In genomic region chr7:8443871-8444756, GRCh38 we compare ENCODE assay signal across 13 cellular contexts. TPM values are rescaled to one million over a fixed set of nuclear protein-coding genes. Genes with fewer than 3 reads are reported as not detected.
A peak's percentile ranks its signal among the peaks of the same experiment; 100 is the strongest.
DNase-seq lines count a peak whose midpoint lies in the region; ATAC-seq and TF ChIP-seq lines count a peak whose summit lies in the region.
"Had no signal": no experiment of that assay in that cellular context is flagged by ENCODE, and none has a peak within 500 bp of the region (broad histone marks: within the 10 kb centered on the region; RNA-seq: fewer than 3 reads in every experiment).

No MANE protein-coding gene starts in this region.

- DNase-seq in NCI-H146 (lab: John Stamatoyannopoulos, UW) (peak; percentile 20), NCI-H146 treated with DMSO at 0.1 percent for 48 hours (lab: John Stamatoyannopoulos, UW; ENCODE audit: unreplicated experiment) (no peak), NCI-H2227 (lab: John Stamatoyannopoulos, UW; ENCODE audit: unreplicated experiment) (peak; percentile 84), epithelial cell of proximal tubule (ENCODE audit: low read depth) (no peak), neural progenitor cell (ENCODE audit: low spot score) (peak; percentile 78)
- DNase-seq: NCI-H2029; stimulated activated CD4-positive, alpha-beta T cell treated with anti-CD3 and anti-CD28 coated beads, Interleukin-1b, Interleukin-23, amount 100 ng/mL, for 48 hours; SW 1271 had no signal

- peaks cover 29% of the 10 kb centered on the region for H3F3A ChIP-seq in neural progenitor cell (ENCODE audit: low read depth)

- no peaks in the 10 kb centered on the region for H3K79me2 ChIP-seq in neural progenitor cell (ENCODE audit: low read depth)

- H3K27me3 ChIP-seq in neural progenitor cell = peaks cover 76% of the 10 kb centered on the region

- no peaks in the 10 kb centered on the region for H3K36me3 ChIP-seq in neural progenitor cell

- no peak overlapping the region for H3K9ac ChIP-seq in neural progenitor cell

- H4K20me1 ChIP-seq in neural progenitor cell (ENCODE audit: low read depth) = peaks cover 44% of the 10 kb centered on the region

- H3K4me3 ChIP-seq in epithelial cell of proximal tubule (ENCODE audit: low read depth, low read length) (no peak overlapping the region), neural progenitor cell (peak overlapping the region; percentile 51)

- no peak overlapping the region for H3K27ac ChIP-seq in neural progenitor cell

- H3K9me3 Mint-ChIP-seq in neural progenitor cell = no peaks in the 10 kb centered on the region

- peak overlapping the region; percentile 86 for H3K4me3 Mint-ChIP-seq in neural progenitor cell
- H3K4me3 Mint-ChIP-seq: activated T-helper 17 cell treated with anti-CD3 and anti-CD28 coated beads, Interleukin-2, amount 50 U/mL, for 72 hours; memory B cell had no signal

- no peak overlapping the region for H3K27ac Mint-ChIP-seq in neural progenitor cell
- H3K27ac Mint-ChIP-seq: activated T-helper 17 cell treated with anti-CD3 and anti-CD28 coated beads, Interleukin-2, amount 50 U/mL, for 72 hours; memory B cell had no signal

- peak overlapping the region; percentile 36 for H2AFZ ChIP-seq in neural progenitor cell (replicated peaks)

- TF ChIP-seq CTCF in epithelial cell of proximal tubule (conservative IDR thresholded peaks at IDR 0.05; ENCODE audit: low read depth, low read length) (peak; percentile 37), neural progenitor cell (IDR thresholded peaks at IDR 0.05) (peak; percentile 55)

- H3K9me3 ChIP-seq in neural progenitor cell (ENCODE audit: low read depth) = no peaks in the 10 kb centered on the region

- peak overlapping the region; percentile 86 for H3K4me2 ChIP-seq in neural progenitor cell

- peaks cover 55% of the 10 kb centered on the region for H3K27me3 Mint-ChIP-seq in neural progenitor cell (ENCODE audit: insufficient read depth, low read depth)

- H3K4me1 ChIP-seq in neural progenitor cell = peaks cover 23% of the 10 kb centered on the region

- no peaks in the 10 kb centered on the region for H3K36me3 Mint-ChIP-seq in neural progenitor cell
- H3K36me3 Mint-ChIP-seq: memory B cell had no signal

- ATAC-seq in HG03378 (IDR thresholded peaks at IDR 0.05; ENCODE audit: unreplicated experiment) (no peak), HG02981 (IDR thresholded peaks at IDR 0.05; ENCODE audit: unreplicated experiment) (no peak), GM18861 (IDR thresholded peaks at IDR 0.05; ENCODE audit: unreplicated experiment) (no peak)
- ATAC-seq: activated T-helper 17 cell treated with anti-CD3 and anti-CD28 coated beads, Interleukin-2, amount 50 U/mL, for 72 hours had no signal

- H3K4me1 Mint-ChIP-seq in neural progenitor cell = peaks cover 22% of the 10 kb centered on the region

RNA-seq across cellular contexts. Expression of gene NXPH1, which starts 10.7 kb away (rescaled TPM):
- total RNA-seq in epithelial cell of proximal tubule (not detected in 2 replicates), neural progenitor cell (ENCODE audit: low replicate concordance) (0.71 TPM in 1 of 2 replicates, not detected in the other)
- total RNA-seq: activated T-helper 17 cell treated with anti-CD3 and anti-CD28 coated beads, Interleukin-2, amount 50 U/mL, for 72 hours had no signal

Comparison
In these comparisons a context has a peak if more than half of its experiments do, and no peak if none do; other contexts are left out.
1. DNase-seq: peak in NCI-H146 (single experiment), NCI-H2227 (single experiment) and neural progenitor cell (single experiment); none in NCI-H146 treated with DMSO at 0.1 percent for 48 hours (single experiment) and epithelial cell of proximal tubule (single experiment).